17 cellular contexts compared by ENCODE assay signal in genomic region chr10:633279-634245, GRCh38. TPM values are rescaled to one million over a fixed set of nuclear protein-coding genes. Genes with fewer than 3 reads are reported as not detected.
DNase-seq lines count a peak whose midpoint lies in the region; ATAC-seq and TF ChIP-seq lines count a peak whose summit lies in the region.
"Had no signal": no experiment of that assay in that cellular context is flagged by ENCODE, and none has a peak within 500 bp of the region (broad histone marks: within the 10 kb centered on the region; RNA-seq: fewer than 3 reads in every experiment).

No MANE protein-coding gene starts in this region.

- H3K4me3 ChIP-seq in left ventricle myocardium inferior = no peak overlapping the region
- no peak overlapping the region for H3K4me3 ChIP-seq in parathyroid adenoma (ENCODE audit: low read depth, low read length)
- no peak overlapping the region for H3K4me3 ChIP-seq in aorta (ENCODE audit: low read length in 2 of 2)
- H3K4me3 ChIP-seq: hepatocyte, prostate gland, SK-N-MC had no signal

- H3K4me1 ChIP-seq in left ventricle myocardium inferior (peaks cover 53% of the 10 kb centered on the region), parathyroid adenoma (peaks cover 19% of the 10 kb centered on the region), aorta (ENCODE audit: control insufficient read depth in 1 of 2, insufficient read depth in 2 of 2, low read length in 2 of 2) (no peaks in the 10 kb centered on the region)
- H3K4me1 ChIP-seq: prostate gland had no signal

- H3K4me2 ChIP-seq in parathyroid adenoma (ENCODE audit: low read length) = peak overlapping the region; percentile 18
- H3K4me2 ChIP-seq: hepatocyte, KMS-11 had no signal

- TF ChIP-seq CTCF in left ventricle myocardium inferior (IDR thresholded peaks at IDR 0.05; ENCODE audit: borderline replicate concordance) = no peak
- TF ChIP-seq CTCF in parathyroid adenoma (IDR thresholded peaks at IDR 0.05) = no peak

- DNase-seq in DMS53 (lab: John Stamatoyannopoulos, UW) (peak; percentile 48), DMS53 treated with DMSO at 0.1 percent for 48 hours (lab: John Stamatoyannopoulos, UW; ENCODE audit: unreplicated experiment) (no peak), left ventricle myocardium inferior (no peak), aorta (peak; percentile 40 to 70), UCSD-AML1 (lab: John Stamatoyannopoulos, UW; ENCODE audit: unreplicated experiment) (no peak)
- DNase-seq: activated T-cell treated with anti-CD3 and anti-CD28 coated beads, Interleukin-2, amount 50 U/mL, for 72 hours; brain microvascular endothelial cell; CD8-positive, alpha-beta T cell; stimulated activated naive CD8-positive, alpha-beta T cell treated with anti-CD3 and anti-CD28 coated beads, Interleukin-15, Interleukin-2, amounts not matched to agents 100 U/mL and 50 U/mL, for 24 hours had no signal

- H3K9me3 ChIP-seq in left ventricle myocardium inferior (replicated peaks) (no peaks in the 10 kb centered on the region), parathyroid adenoma (ENCODE audit: control insufficient read depth, low read length) (no peaks in the 10 kb centered on the region), aorta (ENCODE audit: control insufficient read depth, low read length) (no peaks in the 10 kb centered on the region)
- H3K9me3 ChIP-seq: prostate gland had no signal

- no peak overlapping the region for H2AFZ ChIP-seq in parathyroid adenoma
- H2AFZ ChIP-seq: hepatocyte had no signal

- 47 to 50% methylated on average over 39 of the region's 39 CpGs for WGBS in aorta, 2 donors

- peaks cover 10% of the 10 kb centered on the region for H3K79me2 ChIP-seq in parathyroid adenoma

- intact Hi-C loops in left ventricle myocardium inferior (cut with micrococcal nuclease) (no loop called here), aorta (cut with DNase I) (no loop called here)

- H3K27ac ChIP-seq in left ventricle myocardium inferior (replicated peaks) (peak overlapping the region; percentile 23), parathyroid adenoma (peak overlapping the region; percentile 33), aorta (ENCODE audit: low read depth in 1 of 2, low read length in 2 of 2) (no peak overlapping the region)
- H3K27ac ChIP-seq: 22Rv1, brain microvascular endothelial cell, hepatocyte, KMS-11, prostate gland, SK-N-MC had no signal

- ATAC-seq in aorta (ENCODE audit: low FRiP score) (peak; percentile 15), HG03196 (IDR thresholded peaks at IDR 0.05; ENCODE audit: unreplicated experiment) (no peak)
- ATAC-seq in activated CD4-positive, CD25-positive, alpha-beta regulatory T cell treated with anti-CD3 and anti-CD28 coated beads, Interleukin-2, amount 50 U/mL, for 24 hours = no peak
- ATAC-seq: activated T-cell treated with anti-CD3 and anti-CD28 coated beads, Interleukin-2, amount 50 U/mL, for 72 hours; CD8-positive, alpha-beta T cell; stimulated activated naive CD8-positive, alpha-beta T cell treated with anti-CD3 and anti-CD28 coated beads, Interleukin-15, Interleukin-2, amounts not matched to agents 100 U/mL and 50 U/mL, for 24 hours had no signal

- H3K9ac ChIP-seq in parathyroid adenoma = no peak overlapping the region
- H3K9ac ChIP-seq: KMS-11 had no signal

- H3K27me3 ChIP-seq in left ventricle myocardium inferior (ENCODE audit: low read depth) (no peaks in the 10 kb centered on the region), parathyroid adenoma (ENCODE audit: control insufficient read depth, insufficient read depth, low read length) (no peaks in the 10 kb centered on the region), aorta (ENCODE audit: control insufficient read depth in 1 of 2, insufficient read depth in 2 of 2, low read length in 1 of 2) (no peaks in the 10 kb centered on the region)
- H3K27me3 ChIP-seq: brain microvascular endothelial cell, hepatocyte had no signal

- H3K36me3 ChIP-seq in left ventricle myocardium inferior = no peaks in the 10 kb centered on the region
- no peaks in the 10 kb centered on the region for H3K36me3 ChIP-seq in parathyroid adenoma (ENCODE audit: control insufficient read depth, insufficient read depth, low read length)
- H3K36me3 ChIP-seq in aorta (ENCODE audit: control insufficient read depth in 1 of 2, insufficient read depth in 2 of 2, low read length in 1 of 2) = peaks cover 0 to 3% of the 10 kb centered on the region in 2 donors
- H3K36me3 ChIP-seq: brain microvascular endothelial cell, prostate gland had no signal

RNA-seq across cellular contexts. Expression of gene DIP2C, which starts 55.9 kb away (rescaled TPM):
- total RNA-seq in left ventricle myocardium inferior (30.8 TPM), aorta (10 to 100 TPM; 38.7 to 40.2 TPM)
- polyA plus RNA-seq in aorta = 1 to 10 TPM; 6.4 to 9.0 TPM

Comparison
In these comparisons a context has a peak if more than half of its experiments do, and no peak if none do; other contexts are left out.
1. DNase-seq: peak in DMS53 (single experiment) and aorta (2 of 2); none in DMS53 treated with DMSO at 0.1 percent for 48 hours (single experiment), left ventricle myocardium inferior (single experiment) and UCSD-AML1 (single experiment).
2. H3K27ac ChIP-seq: peak in left ventricle myocardium inferior (single experiment) and parathyroid adenoma (single experiment); none in aorta (0 of 2).